4 cellular contexts compared by ENCODE assay signal in the genomic region with DNA sequence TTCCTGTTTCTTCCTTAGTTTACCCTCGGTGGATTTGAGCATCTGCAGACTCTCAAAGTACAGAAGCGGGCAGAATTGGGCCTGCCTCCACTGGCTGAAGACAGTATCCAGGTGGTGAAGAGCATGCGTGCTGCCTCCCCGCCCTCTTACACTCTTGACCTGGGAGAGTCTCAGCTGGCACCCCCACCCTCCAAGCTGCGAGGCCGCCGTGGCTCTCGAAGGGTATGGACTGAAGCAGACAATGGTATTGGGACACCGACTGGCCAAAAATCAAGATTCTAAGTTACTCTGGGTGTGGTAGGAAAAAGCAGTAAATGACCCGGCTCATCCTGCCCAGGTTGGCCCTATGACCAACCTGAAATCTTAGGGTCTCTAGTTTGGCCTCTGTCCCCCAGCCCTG. TPM values are rescaled to one million over a fixed set of nuclear protein-coding genes. Genes with fewer than 3 reads are reported as not detected.
"Had no signal": no experiment of that assay in that cellular context is flagged by ENCODE, and none has a peak within 500 bp of the region (broad histone marks: within the 10 kb centered on the region; RNA-seq: fewer than 3 reads in every experiment).

No MANE protein-coding gene starts in this region.

- ATAC-seq: GM12878 had no signal

- H3K4me3 ChIP-seq: GM12878 had no signal

- DNase-seq: GDM1, GF-D8 had no signal

RNA-seq across cellular contexts. Expression of a gene that starts 45.9 kb away (rescaled TPM):
- total RNA-seq: G401 had no signal
